Comparison of ENCODE assay signal across 21 cellular contexts in the genomic region with DNA sequence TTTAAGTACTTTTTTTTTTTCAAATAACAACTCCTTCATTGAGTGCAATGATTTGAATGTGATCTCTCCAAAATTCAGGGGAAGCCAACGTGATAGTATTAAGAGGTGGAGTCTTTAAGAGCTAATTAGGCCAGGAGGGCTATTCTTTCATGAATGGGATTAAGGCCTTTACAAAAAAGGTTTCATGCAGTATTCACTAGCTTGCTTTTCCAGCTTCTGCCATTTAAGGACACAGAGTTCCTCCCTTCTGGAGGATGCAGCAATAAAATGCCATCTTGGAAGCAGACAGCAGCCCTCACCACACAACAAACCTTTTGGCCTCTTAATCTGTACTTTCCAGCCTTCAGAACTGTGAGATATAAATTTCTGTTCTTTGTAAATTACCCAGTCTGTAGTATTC.
DNase-seq lines count a peak whose midpoint lies in the region; FAIRE-seq and TF ChIP-seq lines count a peak whose summit lies in the region.
"Had no signal": no experiment of that assay in that cellular context is flagged by ENCODE, and none has a peak within 500 bp of the region (broad histone marks: within the 10 kb centered on the region; RNA-seq: fewer than 3 reads in every experiment).

No MANE protein-coding gene starts in this region.

- H3K14ac ChIP-seq in H9 (ENCODE audit: insufficient read depth, low read length) (no peak overlapping the region), neuronal stem cell (ENCODE audit: low read length) (no peak overlapping the region)

- H2AK5ac ChIP-seq in H9 (ENCODE audit: insufficient read length, low read length) (no peak overlapping the region), neuronal stem cell (ENCODE audit: low read depth, low read length) (no peak overlapping the region)

- no peaks in the 10 kb centered on the region for H3K36me3 ChIP-seq in neuronal stem cell (replicated peaks in 1 of 2; ENCODE audit: control insufficient read depth in 2 of 2, insufficient read depth in 2 of 2, low read length in 2 of 2)

- H3K9me3 ChIP-seq in H9 (ENCODE audit: control insufficient read depth, low read depth, low read length) (no peaks in the 10 kb centered on the region), neuronal stem cell (replicated peaks in 1 of 2; ENCODE audit: control insufficient read depth in 2 of 2, insufficient read depth in 1 of 2, low read depth in 1 of 2, low read length in 2 of 2) (peaks cover 0 to 4% of the 10 kb centered on the region in 2 donors)
- H3K9me3 ChIP-seq: A549 had no signal

- H3K18ac ChIP-seq in H9 (ENCODE audit: insufficient read length, low read depth, low read length) (no peak overlapping the region), neuronal stem cell (ENCODE audit: low read length) (no peak overlapping the region)

- no peak overlapping the region for H3K4me3 Mint-ChIP-seq in H9
- H3K4me3 Mint-ChIP-seq: CD4-positive, alpha-beta T cell had no signal

- no peaks in the 10 kb centered on the region; a peak in 2 of 5 replicates for H3K9me3 Mint-ChIP-seq in H9

- H2BK120ac ChIP-seq in H9 (ENCODE audit: low read depth, low read length, poor library complexity, severe bottlenecking) (no peak overlapping the region), neuronal stem cell (ENCODE audit: low read depth, low read length) (no peak overlapping the region)

- no peaks in the 10 kb centered on the region for H3K79me1 ChIP-seq in H9 (ENCODE audit: insufficient read depth, low read depth, low read length, poor library complexity, severe bottlenecking)
- no peaks in the 10 kb centered on the region for H3K79me1 ChIP-seq in neuronal stem cell (ENCODE audit: low read depth, low read length)

- H2BK12ac ChIP-seq in H9 (ENCODE audit: insufficient read length, low read depth, low read length) (no peak overlapping the region), neuronal stem cell (ENCODE audit: low read length) (no peak overlapping the region)

- H3K27me3 Mint-ChIP-seq in H9 (ENCODE audit: low read depth), result no peaks in the 10 kb centered on the region
- H3K27me3 Mint-ChIP-seq: CD4-positive, alpha-beta T cell had no signal

- H3K9ac ChIP-seq in H9 (ENCODE audit: extremely low read depth, insufficient read length, low read length) (no peak overlapping the region), neuronal stem cell (ENCODE audit: low read depth, low read length, poor library complexity) (no peak overlapping the region)

- H3K27ac ChIP-seq in H9 (ENCODE audit: insufficient read length, low read depth, low read length), result no peak overlapping the region
- peak overlapping the region; percentile 75; the same call in 1 of the 2 replicates for H3K27ac ChIP-seq in VCaP
- H3K27ac ChIP-seq in neuronal stem cell (replicated peaks; ENCODE audit: low read length), result peak overlapping the region; percentile 86
- H3K27ac ChIP-seq: A549, C4-2B had no signal

- no peak overlapping the region for H3K4ac ChIP-seq in H9 (ENCODE audit: low read depth, low read length)
- H3K4ac ChIP-seq in neuronal stem cell (ENCODE audit: low read length), result no peak overlapping the region

- H4K20me1 ChIP-seq in H9 (ENCODE audit: control insufficient read depth, insufficient read depth, insufficient read length), result no peaks in the 10 kb centered on the region

- H3K4me2 ChIP-seq in H9 (ENCODE audit: insufficient read depth, insufficient read length, low read length) (no peak overlapping the region), neuronal stem cell (ENCODE audit: insufficient read depth, low read length, poor library complexity, severe bottlenecking) (no peak overlapping the region)
- H3K4me2 ChIP-seq: A549 had no signal

- H3K56ac ChIP-seq in H9 (ENCODE audit: insufficient read length, low read depth, low read length), result no peak overlapping the region

- H3K4me3 ChIP-seq in LNCaP clone FGC (ENCODE audit: low read depth, low read length) (no peak overlapping the region), neuronal stem cell (ENCODE audit: low read length in 2 of 2) (no peak overlapping the region)
- H3K4me3 ChIP-seq: A549, GM12878, K562 had no signal

- TF ChIP-seq CTCF in H9 (conservative IDR thresholded peaks at IDR 0.05) (no peak), LNCaP clone FGC (IDR thresholded peaks at IDR 0.05; ENCODE audit: control insufficient read depth, extremely low read depth, insufficient read depth) (no peak), VCaP (conservative IDR thresholded peaks at IDR 0.05) (no peak)

- H3K27ac Mint-ChIP-seq in H9, result no peak overlapping the region; a peak in 1 of 7 replicates
- H3K27ac Mint-ChIP-seq: CD4-positive, alpha-beta T cell had no signal

- DNase-seq in H9, result no peak
- peak; percentile 8 for DNase-seq in LNCaP clone FGC (ENCODE audit: low read depth)
- DNase-seq in neuronal stem cell (ENCODE audit: low spot score), result peak; percentile 61
- no peak for DNase-seq in GM19239 (ENCODE audit: insufficient read length, low spot score)
- no peak for DNase-seq in DMS 273 (lab: John Stamatoyannopoulos, UW; ENCODE audit: unreplicated experiment)
- no peak for DNase-seq in NCI-H2171 treated with DMSO at 0.1 percent for 48 hours (lab: John Stamatoyannopoulos, UW)
- DNase-seq: AML-193; Calu3; CD4-positive, alpha-beta T cell; DMS 273 treated with DMSO at 0.1 percent for 48 hours; DMS53; DND-41; EL; IMR-90 had no signal

- no peaks in the 10 kb centered on the region for H3K4me1 ChIP-seq in H9 (ENCODE audit: insufficient read depth, low read length)
- H3K4me1 ChIP-seq in neuronal stem cell (ENCODE audit: control insufficient read depth in 2 of 2, insufficient read depth in 1 of 2, low read depth in 1 of 2, low read length in 2 of 2), result no peaks in the 10 kb centered on the region
- H3K4me1 ChIP-seq: A549 had no signal

- no peak overlapping the region for H3T11ph ChIP-seq in H9 (ENCODE audit: low read length)

- H3K36me3 Mint-ChIP-seq in H9 (ENCODE audit: insufficient read depth in 1 of 3, low read depth in 3 of 3), result no peaks in the 10 kb centered on the region; a peak in 1 of 7 replicates

- no peaks in the 10 kb centered on the region for H3K79me2 ChIP-seq in H9 (ENCODE audit: insufficient read depth, low read length)

- no peak overlapping the region for H3K23ac ChIP-seq in H9 (ENCODE audit: insufficient read length, low read depth, low read length)
- no peak overlapping the region for H3K23ac ChIP-seq in neuronal stem cell (ENCODE audit: low read depth, low read length, poor library complexity)

- H4K5ac ChIP-seq in H9 (ENCODE audit: insufficient read length, low read depth, low read length), result no peak overlapping the region

- no CpG with 5 or more reads among the region's 1 CpG for WGBS in H9 (ENCODE audit: extremely low coverage, insufficient read length, low lambda C conversion rate)
- WGBS in neuronal stem cell (ENCODE audit: extremely low coverage in 2 of 2, insufficient read length in 2 of 2, insufficient replicate concordance in 1 of 2), 2 donors, result no CpG with 5 or more reads among the region's 1 CpG

- FAIRE-seq in GM19239 (lab: Jason Lieb, UNC), result no peak
- FAIRE-seq: A549, GM12878, H54, HTR-8/SVneo, K562 had no signal

- H4K91ac ChIP-seq in H9 (ENCODE audit: insufficient read length, low read depth, low read length) (no peak overlapping the region), neuronal stem cell (ENCODE audit: low read depth, low read length, poor library complexity) (no peak overlapping the region)

- no peak overlapping the region for H2BK20ac ChIP-seq in H9 (ENCODE audit: low read depth, low read length, poor library complexity, severe bottlenecking)

- H2BK15ac ChIP-seq in H9 (ENCODE audit: low read depth, low read length) (no peak overlapping the region), neuronal stem cell (ENCODE audit: low read length) (no peak overlapping the region)

- H2AFZ ChIP-seq in H9 (ENCODE audit: low read length), result peak overlapping the region; percentile 48
- no peak overlapping the region for H2AFZ ChIP-seq in neuronal stem cell (ENCODE audit: low read length)

- no peaks in the 10 kb centered on the region for H3K27me3 ChIP-seq in H9 (ENCODE audit: insufficient read depth, low read length)
- no peaks in the 10 kb centered on the region for H3K27me3 ChIP-seq in neuronal stem cell (ENCODE audit: control insufficient read depth in 3 of 3, insufficient read depth in 3 of 3, low read depth in 1 of 3, low read length in 3 of 3)

- no peaks in the 10 kb centered on the region for H3K23me2 ChIP-seq in H9 (ENCODE audit: insufficient read length, low read depth, low read length, poor library complexity, severe bottlenecking)

- no peak overlapping the region for H2BK5ac ChIP-seq in H9 (ENCODE audit: insufficient read length, low read length)
- no peak overlapping the region for H2BK5ac ChIP-seq in neuronal stem cell (ENCODE audit: low read length)

- no peak overlapping the region for H4K8ac ChIP-seq in H9 (replicated peaks; ENCODE audit: insufficient read length, low read depth, low read length)
- H4K8ac ChIP-seq in neuronal stem cell (ENCODE audit: low read depth, low read length), result no peak overlapping the region

- peaks cover 0 to 7% of the 10 kb centered on the region in 2 experiments; a peak in 1 of 4 replicates for H3K4me1 Mint-ChIP-seq in H9

Comparison
In these comparisons a context has a peak if more than half of its experiments do, and no peak if none do; other contexts are left out.
1. DNase-seq: peak in LNCaP clone FGC (single experiment) and neuronal stem cell (single experiment); none in H9 (single experiment), GM19239 (single experiment), DMS 273 (single experiment) and NCI-H2171 treated with DMSO at 0.1 percent for 48 hours (single experiment).